In genomic region chr3:15331072-15331605, GRCh38 we compare ENCODE assay signal across 9 cellular contexts. TPM values are rescaled to one million over a fixed set of nuclear protein-coding genes. Genes with fewer than 3 reads are reported as not detected.
A peak's percentile ranks its signal among the peaks of the same experiment; 100 is the strongest.
DNase-seq lines count a peak whose midpoint lies in the region; ATAC-seq, FAIRE-seq and TF ChIP-seq lines count a peak whose summit lies in the region.
"Had no signal": no experiment of that assay in that cellular context is flagged by ENCODE, and none has a peak within 500 bp of the region (broad histone marks: within the 10 kb centered on the region; RNA-seq: fewer than 3 reads in every experiment).

No MANE protein-coding gene starts in this region.

- BruUV-seq in HepG2 (replicated peaks; lab: Mats Ljungman, UMichigan) = no TSS peak

- POLR2A ChIA-PET in activated CD4-positive, alpha-beta T cell treated with anti-CD3 and anti-CD28 coated beads for 36 hours (lab: Charles Lee) = interaction anchor here (0.6 to 0.8 kb wide), 2 partner anchors 11 to 60 kb away, joined by 3 to 7 read pairs; no protein-coding TSS in a partner anchor
- POLR2A ChIA-PET in HepG2 (lab: Yijun Ruan, JAX) = no interaction called here

- no peaks in the 10 kb centered on the region for H3K9me3 Mint-ChIP-seq in activated CD4-positive, alpha-beta T cell treated with anti-CD3 and anti-CD28 coated beads for 36 hours (ENCODE audit: low read depth)

- H3K4me2 ChIP-seq in HepG2 (ENCODE audit: low read depth, low read length) = peak overlapping the region; percentile 93; the same call in 1 of the 2 replicates

- H3K9me3 ChIP-seq in adrenal gland (replicated peaks in 1 of 3) (no peaks in the 10 kb centered on the region), HepG2 (ENCODE audit: low read length) (no peaks in the 10 kb centered on the region), thymus (ENCODE audit: control insufficient read depth) (no peaks in the 10 kb centered on the region)

- 6 to 10% (median 8%) methylated on average over 6 of the region's 6 CpGs for WGBS in adrenal gland, 4 donors
- 30% methylated on average over 6 of the region's 6 CpGs for WGBS in HepG2 (ENCODE audit: low lambda C conversion rate)
- WGBS in thymus = 28% methylated on average over 6 of the region's 6 CpGs

- peak overlapping the region; percentile 35 to 90 (median 76) for H3K4me3 ChIP-seq in adrenal gland
- peak overlapping the region in 1 of 3 experiments; percentile 81; a peak in 1 of 6 replicates for H3K4me3 ChIP-seq in HepG2 (replicated peaks in 1 of 3; ENCODE audit: insufficient read depth in 1 of 3, low read depth in 2 of 3, low read length in 3 of 3)
- peak overlapping the region; percentile 69 for H3K4me3 ChIP-seq in thymus (ENCODE audit: low read length)

- H3K4me1 Mint-ChIP-seq in activated CD4-positive, alpha-beta T cell treated with anti-CD3 and anti-CD28 coated beads for 36 hours = peaks cover 63% of the 10 kb centered on the region

- peak overlapping the region; percentile 79 for H3K27ac Mint-ChIP-seq in activated CD4-positive, alpha-beta T cell treated with anti-CD3 and anti-CD28 coated beads for 36 hours

- FAIRE-seq in HepG2 (lab: Jason Lieb, UNC) = no peak

- no peaks in the 10 kb centered on the region for H3K79me2 ChIP-seq in HepG2 (ENCODE audit: insufficient read depth, low read length)

- in situ Hi-C loops in HepG2 (cut with HindIII; ENCODE audit: extremely low pct_ligation_motif_present, low pct_unique_long_range_greater_than_20kb) = no loop called here

- no peak for DNase-seq in activated CD4-positive, alpha-beta T cell treated with anti-CD3 and anti-CD28 coated beads for 36 hours
- DNase-seq in activated CD4-positive, alpha-beta T cell treated with anti-CD3 and anti-CD28 coated beads for 4 hours = no peak
- DNase-seq in adrenal gland = no peak
- no peak for DNase-seq in HepG2 (ENCODE audit: low spot score)
- DNase-seq in NCI-H187 (lab: John Stamatoyannopoulos, UW) = no peak
- DNase-seq in Ammon's horn (ENCODE audit: low spot score) = no peak
- DNase-seq in NCI-H2227 (lab: John Stamatoyannopoulos, UW; ENCODE audit: unreplicated experiment) = no peak
- DNase-seq: COR-L47 had no signal

- H3K4me1 ChIP-seq in adrenal gland (replicated peaks in 1 of 2) (peaks cover 52 to 68% of the 10 kb centered on the region in 2 donors), HepG2 (ENCODE audit: insufficient read depth, low read length) (peaks cover 10% of the 10 kb centered on the region), thymus (ENCODE audit: control insufficient read depth, insufficient read depth, low read length) (peaks cover 34% of the 10 kb centered on the region)

- H3K27ac ChIP-seq in adrenal gland (peak overlapping the region; percentile 82 to 100 (median 98)), HepG2 (ENCODE audit: extremely low read length, insufficient read depth, low read length) (no peak overlapping the region), thymus (ENCODE audit: low read depth) (no peak overlapping the region)

- H3K27me3 ChIP-seq in adrenal gland (no peaks in the 10 kb centered on the region), HepG2 (ENCODE audit: control insufficient read depth in 1 of 2, insufficient read depth in 2 of 2, low read length in 2 of 2) (peaks cover 8 to 35% of the 10 kb centered on the region in 2 experiments; a peak in 4 of 5 replicates), thymus (ENCODE audit: control insufficient read depth, insufficient read depth) (peaks cover 2% of the 10 kb centered on the region)

- peaks cover 20% of the 10 kb centered on the region for H3K36me3 Mint-ChIP-seq in activated CD4-positive, alpha-beta T cell treated with anti-CD3 and anti-CD28 coated beads for 36 hours (ENCODE audit: low read depth)

- peaks cover 2% of the 10 kb centered on the region for H3K27me3 Mint-ChIP-seq in activated CD4-positive, alpha-beta T cell treated with anti-CD3 and anti-CD28 coated beads for 36 hours

- intact Hi-C loops in activated CD4-positive, alpha-beta T cell treated with anti-CD3 and anti-CD28 coated beads for 36 hours (cut with DNase I, micrococcal nuclease) = no loop called here
- intact Hi-C loops in adrenal gland (cut with DNase I) (loop anchor here (5.0 kb wide), 1 partner anchor 64 kb away; no protein-coding TSS in a partner anchor), HepG2 (cut with micrococcal nuclease; ENCODE audit: unreplicated experiment) (loop anchor here (5.0 kb wide), 1 partner anchor 64 kb away; no protein-coding TSS in a partner anchor)

- H3K36me3 ChIP-seq in adrenal gland (replicated peaks in 1 of 2) (peaks cover 0 to 26% of the 10 kb centered on the region in 2 donors), HepG2 (replicated peaks in 1 of 2; ENCODE audit: control insufficient read depth in 1 of 2, insufficient read depth in 2 of 2, low read length in 2 of 2) (no peaks in the 10 kb centered on the region), thymus (ENCODE audit: control insufficient read depth, insufficient read depth) (no peaks in the 10 kb centered on the region)

- TF ChIP-seq CTCF in adrenal gland (IDR thresholded peaks at IDR 0.05) (peak in 1 of 6 experiments; percentile 5), HepG2 (CRISPR knock-in tag; IDR thresholded peaks at IDR 0.05) (no peak)

- H4K20me1 ChIP-seq in HepG2 (ENCODE audit: insufficient read depth, low read length) = no peaks in the 10 kb centered on the region

- no peak for ATAC-seq in activated CD4-positive, alpha-beta T cell treated with anti-CD3 and anti-CD28 coated beads for 36 hours
- no peak for ATAC-seq in HepG2

- H3K4me3 Mint-ChIP-seq in activated CD4-positive, alpha-beta T cell treated with anti-CD3 and anti-CD28 coated beads for 36 hours = peak overlapping the region; percentile 85

- H2AFZ ChIP-seq in HepG2 (ENCODE audit: low read length) = no peak overlapping the region

- no peak for TF ChIP-seq POLR2A in adrenal gland (IDR thresholded peaks at IDR 0.05)
- TF ChIP-seq POLR2A in HepG2 (IDR thresholded peaks at IDR 0.05; ENCODE audit: insufficient read depth in 1 of 2, low read depth in 2 of 2, low read length in 2 of 2) = no peak

- CTCF ChIA-PET in activated CD4-positive, alpha-beta T cell treated with anti-CD3 and anti-CD28 coated beads for 36 hours (lab: Charles Lee) = interaction anchor here (0.7 to 8.6 kb wide), 11 partner anchors 10 to 65 kb away, joined by 3 to 132 read pairs (median 4); no protein-coding TSS in a partner anchor
- CTCF ChIA-PET in HepG2 (lab: Yijun Ruan, JAX; ENCODE audit: low intra/inter-chr PET ratio, low total read pairs) = no interaction called here

- no peak for TF ChIP-seq RAD21 in HepG2 (CRISPR knock-in tag; IDR thresholded peaks at IDR 0.05)

- TF ChIP-seq EP300 in HepG2 (IDR thresholded peaks at IDR 0.05; ENCODE audit: low read depth in 2 of 2, low read length in 2 of 2) = no peak
- TF ChIP-seq EP300 in HepG2 (CRISPR knock-in tag; IDR thresholded peaks at IDR 0.05; ENCODE audit: borderline replicate concordance) = no peak

- no peak overlapping the region for H3K9ac ChIP-seq in HepG2 (ENCODE audit: insufficient read depth, low read depth, low read length)

TF ChIP-seq in HepG2, 621 proteins besides CTCF, POLR2A, EP300 and RAD21:
- no peak for TF ChIP-seq ZUFSP (CRISPR knock-in tag; IDR thresholded peaks at IDR 0.05; ENCODE audit: borderline replicate concordance)
- TF ChIP-seq CBX2 (IDR thresholded peaks at IDR 0.05; ENCODE audit: low read depth, low read length) = 0 out of 2 replicates have a peak, but pooled peaks have one; percentile 64
- no peak for TF ChIP-seq CBX2 (CRISPR knock-in tag; IDR thresholded peaks at IDR 0.05; ENCODE audit: low read depth)

RNA-seq across cellular contexts. Expression of gene SH3BP5, which starts 1.2 kb away (rescaled TPM):
- total RNA-seq in activated CD4-positive, alpha-beta T cell treated with anti-CD3 and anti-CD28 coated beads for 36 hours = 1 to 10 TPM; 8.9 to 9.4 TPM
- total RNA-seq in adrenal gland (100 to 1,000 TPM; 134 to 830 (median 180) TPM), HepG2 (2016; rRNA removed; fragmentation: Illumina TruSeq; extraction: Trizol) (0.09 TPM in 1 of 2 replicates, not detected in the other)
- polyA plus RNA-seq in adrenal gland (1,000 to 10,000 TPM in 1 of 3 donors, 100 to 1,000 TPM in 2; 119 to 1,158 (median 135) TPM), HepG2 (2011; rRNA removed) (0.09 and 0.16 TPM in 2 replicates), thymus (64.3 TPM)
- not detected in 2 replicates for total RNA-seq in HepG2 (2016; cell fraction: cytosol; rRNA removed; fragmentation: Illumina TruSeq; extraction: Trizol; ENCODE audit: low read depth)
- 0.06 TPM in 1 of 2 replicates, not detected in the other for total RNA-seq in HepG2 (2016; cell fraction: insoluble cytoplasmic fraction; rRNA removed; fragmentation: Illumina TruSeq; extraction: Trizol)
- not detected in 2 replicates for total RNA-seq in HepG2 (2016; cell fraction: membrane; rRNA removed; fragmentation: Illumina TruSeq; extraction: Trizol)
- total RNA-seq in HepG2 (2016; cell fraction: nucleus; rRNA removed; fragmentation: Illumina TruSeq; extraction: Trizol) = not detected in 2 replicates
- polyA plus RNA-seq in HepG2 (2011; cell fraction: cytosol; rRNA removed) = 0.05 and 0.09 TPM in 2 replicates
- 0.26 TPM in 1 of 2 replicates, not detected in the other for polyA plus RNA-seq in HepG2 (2011; cell fraction: nucleus; rRNA removed)
- 0.11 TPM in 1 of 2 replicates, not detected in the other for polyA plus RNA-seq in HepG2 (2012)
- not detected in 2 replicates for polyA plus RNA-seq in HepG2 (2016; cell fraction: cytosol; fragmentation: Illumina TruSeq; extraction: Trizol; ENCODE audit: low read depth)
- polyA plus RNA-seq in HepG2 (2016; cell fraction: insoluble cytoplasmic fraction; fragmentation: Illumina TruSeq; extraction: Trizol; ENCODE audit: low read depth) = 0.25 TPM in 1 of 2 replicates, not detected in the other
- polyA plus RNA-seq in HepG2 (2016; cell fraction: membrane; fragmentation: Illumina TruSeq; extraction: Trizol; ENCODE audit: low read depth) = not detected in 2 replicates
- not detected in 2 replicates for polyA plus RNA-seq in HepG2 (2016; cell fraction: nucleus; fragmentation: Illumina TruSeq; extraction: Trizol; ENCODE audit: insufficient read depth, low read depth)
- 0.18 and 30.8 TPM in 2 replicates for polyA minus RNA-seq in HepG2 (2011; rRNA and poly(A)+ RNA removed; ENCODE audit: low replicate concordance)
- not detected in 2 replicates for polyA minus RNA-seq in HepG2 (2011; cell fraction: cytosol; rRNA and poly(A)+ RNA removed)
- 0.52 TPM in 1 of 2 replicates, not detected in the other for polyA minus RNA-seq in HepG2 (2011; cell fraction: nucleus; rRNA and poly(A)+ RNA removed)

Comparison
In these comparisons a context has a peak if more than half of its experiments do, and no peak if none do; other contexts are left out.
1. H3K27ac ChIP-seq: peak in adrenal gland (5 of 5); none in HepG2 (single experiment) and thymus (single experiment).
2. RNA of gene SH3BP5, which starts 1.2 kb away (total RNA-seq): 134 to 830 TPM in adrenal gland; 8.9 to 9.4 TPM in activated CD4-positive, alpha-beta T cell treated with anti-CD3 and anti-CD28 coated beads for 36 hours and 0.06 to 0.09 TPM in HepG2; every median in the first group is over 10 times any median in the second.
3. intact Hi-C loops: an anchor here in adrenal gland (5.0 kb wide) and HepG2 (5.0 kb wide); none called in activated CD4-positive, alpha-beta T cell treated with anti-CD3 and anti-CD28 coated beads for 36 hours.